ENCODE assay signal across 1 cellular context in genomic region chr3:129558772-129559564, GRCh38.
TF ChIP-seq lines count a peak whose summit lies in the region.

No MANE protein-coding gene starts in this region.

TF ChIP-seq in GM23338, 12 proteins besides CTCF, POLR2A, EP300 and RAD21 (continued from another document):
- TF ChIP-seq, protein P1, sequence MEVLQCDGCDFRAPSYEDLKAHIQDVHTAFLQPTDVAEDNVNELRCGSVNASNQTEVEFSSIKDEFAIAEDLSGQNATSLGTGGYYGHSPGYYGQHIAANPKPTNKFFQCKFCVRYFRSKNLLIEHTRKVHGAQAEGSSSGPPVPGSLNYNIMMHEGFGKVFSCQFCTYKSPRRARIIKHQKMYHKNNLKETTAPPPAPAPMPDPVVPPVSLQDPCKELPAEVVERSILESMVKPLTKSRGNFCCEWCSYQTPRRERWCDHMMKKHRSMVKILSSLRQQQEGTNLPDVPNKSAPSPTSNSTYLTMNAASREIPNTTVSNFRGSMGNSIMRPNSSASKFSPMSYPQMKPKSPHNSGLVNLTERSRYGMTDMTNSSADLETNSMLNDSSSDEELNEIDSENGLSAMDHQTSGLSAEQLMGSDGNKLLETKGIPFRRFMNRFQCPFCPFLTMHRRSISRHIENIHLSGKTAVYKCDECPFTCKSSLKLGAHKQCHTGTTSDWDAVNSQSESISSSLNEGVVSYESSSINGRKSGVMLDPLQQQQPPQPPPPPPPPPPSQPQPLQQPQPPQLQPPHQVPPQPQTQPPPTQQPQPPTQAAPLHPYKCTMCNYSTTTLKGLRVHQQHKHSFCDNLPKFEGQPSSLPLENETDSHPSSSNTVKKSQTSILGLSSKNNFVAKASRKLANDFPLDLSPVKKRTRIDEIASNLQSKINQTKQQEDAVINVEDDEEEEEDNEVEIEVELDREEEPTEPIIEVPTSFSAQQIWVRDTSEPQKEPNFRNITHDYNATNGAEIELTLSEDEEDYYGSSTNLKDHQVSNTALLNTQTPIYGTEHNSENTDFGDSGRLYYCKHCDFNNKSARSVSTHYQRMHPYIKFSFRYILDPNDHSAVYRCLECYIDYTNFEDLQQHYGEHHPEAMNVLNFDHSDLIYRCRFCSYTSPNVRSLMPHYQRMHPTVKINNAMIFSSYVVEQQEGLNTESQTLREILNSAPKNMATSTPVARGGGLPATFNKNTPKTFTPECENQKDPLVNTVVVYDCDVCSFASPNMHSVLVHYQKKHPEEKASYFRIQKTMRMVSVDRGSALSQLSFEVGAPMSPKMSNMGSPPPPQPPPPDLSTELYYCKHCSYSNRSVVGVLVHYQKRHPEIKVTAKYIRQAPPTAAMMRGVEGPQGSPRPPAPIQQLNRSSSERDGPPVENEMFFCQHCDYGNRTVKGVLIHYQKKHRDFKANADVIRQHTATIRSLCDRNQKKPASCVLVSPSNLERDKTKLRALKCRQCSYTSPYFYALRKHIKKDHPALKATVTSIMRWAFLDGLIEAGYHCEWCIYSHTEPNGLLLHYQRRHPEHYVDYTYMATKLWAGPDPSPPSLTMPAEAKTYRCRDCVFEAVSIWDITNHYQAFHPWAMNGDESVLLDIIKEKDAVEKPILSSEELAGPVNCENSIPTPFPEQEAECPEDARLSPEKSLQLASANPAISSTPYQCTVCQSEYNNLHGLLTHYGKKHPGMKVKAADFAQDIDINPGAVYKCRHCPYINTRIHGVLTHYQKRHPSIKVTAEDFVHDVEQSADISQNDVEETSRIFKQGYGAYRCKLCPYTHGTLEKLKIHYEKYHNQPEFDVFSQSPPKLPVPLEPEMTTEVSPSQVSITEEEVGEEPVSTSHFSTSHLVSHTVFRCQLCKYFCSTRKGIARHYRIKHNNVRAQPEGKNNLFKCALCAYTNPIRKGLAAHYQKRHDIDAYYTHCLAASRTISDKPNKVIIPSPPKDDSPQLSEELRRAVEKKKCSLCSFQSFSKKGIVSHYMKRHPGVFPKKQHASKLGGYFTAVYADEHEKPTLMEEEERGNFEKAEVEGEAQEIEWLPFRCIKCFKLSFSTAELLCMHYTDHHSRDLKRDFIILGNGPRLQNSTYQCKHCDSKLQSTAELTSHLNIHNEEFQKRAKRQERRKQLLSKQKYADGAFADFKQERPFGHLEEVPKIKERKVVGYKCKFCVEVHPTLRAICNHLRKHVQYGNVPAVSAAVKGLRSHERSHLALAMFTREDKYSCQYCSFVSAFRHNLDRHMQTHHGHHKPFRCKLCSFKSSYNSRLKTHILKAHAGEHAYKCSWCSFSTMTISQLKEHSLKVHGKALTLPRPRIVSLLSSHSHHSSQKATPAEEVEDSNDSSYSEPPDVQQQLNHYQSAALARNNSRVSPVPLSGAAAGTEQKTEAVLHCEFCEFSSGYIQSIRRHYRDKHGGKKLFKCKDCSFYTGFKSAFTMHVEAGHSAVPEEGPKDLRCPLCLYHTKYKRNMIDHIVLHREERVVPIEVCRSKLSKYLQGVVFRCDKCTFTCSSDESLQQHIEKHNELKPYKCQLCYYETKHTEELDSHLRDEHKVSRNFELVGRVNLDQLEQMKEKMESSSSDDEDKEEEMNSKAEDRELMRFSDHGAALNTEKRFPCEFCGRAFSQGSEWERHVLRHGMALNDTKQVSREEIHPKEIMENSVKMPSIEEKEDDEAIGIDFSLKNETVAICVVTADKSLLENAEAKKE (CRISPR knock-in tag; IDR thresholded peaks at IDR 0.05) = no peak
- TF ChIP-seq EZH2phosphoT487 (IDR thresholded peaks at IDR 0.05; ENCODE audit: unreplicated experiment) (no peak), ZNF331 (CRISPR knock-in tag; IDR thresholded peaks at IDR 0.05; ENCODE audit: low read depth) (no peak), STAT1 (IDR thresholded peaks at IDR 0.05; ENCODE audit: unreplicated experiment) (no peak), POLR2AphosphoS5 (IDR thresholded peaks at IDR 0.05; ENCODE audit: low read depth) (no peak)
